Comparison of ENCODE assay signal across 9 cellular contexts in the genomic region with DNA sequence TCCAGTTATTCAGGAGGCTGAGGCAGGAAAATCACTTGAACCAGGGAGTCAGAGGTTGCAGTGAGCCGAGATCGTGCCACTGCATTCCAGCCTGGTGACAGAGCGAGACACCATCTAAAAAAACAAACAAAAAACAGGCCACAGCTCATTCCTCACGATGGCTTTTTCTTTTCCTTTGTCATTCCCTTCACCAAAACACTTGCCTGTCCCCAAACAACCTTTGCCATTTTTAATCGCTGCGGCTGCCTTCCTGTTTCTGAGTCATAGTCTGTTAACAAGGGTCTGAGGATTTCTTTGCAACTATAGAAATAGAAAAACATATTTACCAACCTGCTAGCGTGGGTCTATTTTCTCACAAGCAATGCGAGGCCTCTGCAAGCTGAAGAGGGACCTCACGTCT.
DNase-seq lines count a peak whose midpoint lies in the region; ATAC-seq and TF ChIP-seq lines count a peak whose summit lies in the region.
"Had no signal": no experiment of that assay in that cellular context is flagged by ENCODE, and none has a peak within 500 bp of the region (broad histone marks: within the 10 kb centered on the region; RNA-seq: fewer than 3 reads in every experiment).

No MANE protein-coding gene starts in this region.

- no peaks in the 10 kb centered on the region for H3K36me3 ChIP-seq in RWPE2 (ENCODE audit: low read depth)
- no peaks in the 10 kb centered on the region for H3K36me3 ChIP-seq in thoracic aorta
- H3K36me3 ChIP-seq in smooth muscle cell (ENCODE audit: low read depth) = no peaks in the 10 kb centered on the region

- DNase-seq in HCEC 1CT (peak; percentile 17), RWPE2 (ENCODE audit: low spot score) (no peak), fibroblast of pulmonary artery (ENCODE audit: low read depth) (peak; percentile 3), thoracic aorta (ENCODE audit: low spot score) (no peak), smooth muscle cell (lab: John Stamatoyannopoulos, UW; ENCODE audit: unreplicated experiment) (no peak), mesenteric fat pad (ENCODE audit: low spot score) (no peak)
- DNase-seq: activated CD4-positive, alpha-beta T cell treated with anti-CD3 and anti-CD28 coated beads, Interleukin-2, amount 50 U/mL, for 4 hours; T-helper 17 cell had no signal

- no peak overlapping the region for H3K4me2 ChIP-seq in smooth muscle cell

- 27% methylated on average over 9 of the region's 9 CpGs for WGBS in smooth muscle cell (ENCODE audit: low lambda C conversion rate)

- H3K27ac ChIP-seq in RWPE2 (ENCODE audit: poor library complexity, severe bottlenecking) (peak overlapping the region; percentile 23), thoracic aorta (peak overlapping the region; percentile 73 to 77), smooth muscle cell (ENCODE audit: low read depth) (no peak overlapping the region)

- H3K4me3 ChIP-seq in RWPE2 (ENCODE audit: severe bottlenecking) (no peak overlapping the region), fibroblast of pulmonary artery (replicated peaks; ENCODE audit: low read depth, low read length) (no peak overlapping the region), thoracic aorta (no peak overlapping the region), smooth muscle cell (no peak overlapping the region)

- H3K27me3 ChIP-seq in RWPE2 (ENCODE audit: insufficient read depth, poor library complexity, severe bottlenecking) (no peaks in the 10 kb centered on the region), thoracic aorta (replicated peaks; ENCODE audit: insufficient read depth) (no peaks in the 10 kb centered on the region), smooth muscle cell (ENCODE audit: low read depth) (no peaks in the 10 kb centered on the region)

- H3F3A ChIP-seq in smooth muscle cell (ENCODE audit: low read depth) = no peaks in the 10 kb centered on the region

- ATAC-seq in RWPE2 (ENCODE audit: low read depth) (peak; percentile 20; the same call in 1 of the 3 replicates), thoracic aorta (ENCODE audit: insufficient number of reproducible peaks, low FRiP score, low read depth) (peak; percentile 82), GM19324 (IDR thresholded peaks at IDR 0.05; ENCODE audit: low FRiP score, unreplicated experiment) (no peak)
- ATAC-seq: T-helper 17 cell had no signal

- H3K9me3 ChIP-seq in RWPE2 (ENCODE audit: severe bottlenecking) (no peaks in the 10 kb centered on the region), thoracic aorta (no peaks in the 10 kb centered on the region), smooth muscle cell (replicated peaks; ENCODE audit: low read depth) (no peaks in the 10 kb centered on the region)

- TF ChIP-seq CTCF in RWPE2 (IDR thresholded peaks at IDR 0.05; ENCODE audit: poor library complexity, severe bottlenecking) (no peak), fibroblast of pulmonary artery (IDR thresholded peaks at IDR 0.05; ENCODE audit: low read length, missing control alignments) (no peak), thoracic aorta (IDR thresholded peaks at IDR 0.05) (no peak), smooth muscle cell (IDR thresholded peaks at IDR 0.05; ENCODE audit: borderline replicate concordance, insufficient read depth, poor library complexity, severe bottlenecking) (no peak)

- no peak overlapping the region for H3K9ac ChIP-seq in smooth muscle cell (ENCODE audit: low read depth)

- no peaks in the 10 kb centered on the region for H3K79me2 ChIP-seq in smooth muscle cell (ENCODE audit: low read depth)

- H4K20me1 ChIP-seq in smooth muscle cell (ENCODE audit: low read depth) = no peaks in the 10 kb centered on the region

- H2AFZ ChIP-seq in smooth muscle cell (ENCODE audit: low read depth) = no peak overlapping the region

- H3K4me1 ChIP-seq in RWPE2 (ENCODE audit: insufficient read depth, poor library complexity, severe bottlenecking) (peaks cover 19% of the 10 kb centered on the region), thoracic aorta (ENCODE audit: control insufficient read depth in 1 of 2, low read depth in 2 of 2) (peaks cover 11 to 17% of the 10 kb centered on the region in 2 donors), smooth muscle cell (ENCODE audit: low read depth) (no peaks in the 10 kb centered on the region)

Comparison
In these comparisons a context has a peak if more than half of its experiments do, and no peak if none do; other contexts are left out.
1. DNase-seq: peak in HCEC 1CT (single experiment) and fibroblast of pulmonary artery (single experiment); none in RWPE2 (single experiment), thoracic aorta (single experiment), smooth muscle cell (single experiment) and mesenteric fat pad (single experiment).